8 cellular contexts compared by ENCODE assay signal in genomic region chr9:503881-504852, GRCh38.
A peak's percentile ranks its signal among the peaks of the same experiment; 100 is the strongest.
DNase-seq lines count a peak whose midpoint lies in the region; ATAC-seq lines count a peak whose summit lies in the region.

Gene KANK1 (plus strand): TSS chr9:504695.

- H3K4me1 Mint-ChIP-seq in central memory CD8-positive, alpha-beta T cell, result peaks cover 12% of the 10 kb centered on the region

- peaks cover 26% of the 10 kb centered on the region for H3K27me3 Mint-ChIP-seq in central memory CD8-positive, alpha-beta T cell

- H3K4me3 Mint-ChIP-seq in central memory CD8-positive, alpha-beta T cell, result peak within 1 kb of the TSS; percentile 85

- peak within 1 kb of the TSS; percentile 79 for H3K27ac Mint-ChIP-seq in central memory CD8-positive, alpha-beta T cell (ENCODE audit: low read depth)

- ATAC-seq in HG02798 (IDR thresholded peaks at IDR 0.05; ENCODE audit: poor library complexity, unreplicated experiment), result peak; percentile 93
- peak; percentile 73 for ATAC-seq in central memory CD8-positive, alpha-beta T cell (replicated peaks; ENCODE audit: extremely low read depth, poor library complexity, severe bottlenecking)

- peaks cover 2% of the 10 kb centered on the region for H3K36me3 Mint-ChIP-seq in central memory CD8-positive, alpha-beta T cell (ENCODE audit: insufficient read depth)

- H3K9me3 Mint-ChIP-seq in central memory CD8-positive, alpha-beta T cell, result no peaks in the 10 kb centered on the region

- DNase-seq in NCI-H146 (lab: John Stamatoyannopoulos, UW) (peak; percentile 34), NCI-H146 treated with DMSO at 0.1 percent for 48 hours (lab: John Stamatoyannopoulos, UW; ENCODE audit: unreplicated experiment) (no peak), NCI-H1694 treated with DMSO at 0.1 percent for 48 hours (lab: John Stamatoyannopoulos, UW) (peak; percentile 83), islet precursor cell (peak; percentile 87)
- DNase-seq in activated CD4-positive, CD25-positive, alpha-beta regulatory T cell treated with anti-CD3 and anti-CD28 coated beads, Interleukin-2, amount 50 U/mL, for 16 hours (ENCODE audit: low read depth, low spot score), result peak; percentile 48
- peak; percentile 55 for DNase-seq in central memory CD8-positive, alpha-beta T cell (ENCODE audit: low spot score in 2 of 2)
- peak; percentile 68 for DNase-seq in stimulated activated CD4-positive, alpha-beta T cell treated with anti-CD3 and anti-CD28 coated beads, Interleukin-12 subunit alpha, Interleukin-12 subunit beta, amount 100 ng/mL, for 4 hours
